17 cellular contexts compared by ENCODE assay signal in the genomic region with DNA sequence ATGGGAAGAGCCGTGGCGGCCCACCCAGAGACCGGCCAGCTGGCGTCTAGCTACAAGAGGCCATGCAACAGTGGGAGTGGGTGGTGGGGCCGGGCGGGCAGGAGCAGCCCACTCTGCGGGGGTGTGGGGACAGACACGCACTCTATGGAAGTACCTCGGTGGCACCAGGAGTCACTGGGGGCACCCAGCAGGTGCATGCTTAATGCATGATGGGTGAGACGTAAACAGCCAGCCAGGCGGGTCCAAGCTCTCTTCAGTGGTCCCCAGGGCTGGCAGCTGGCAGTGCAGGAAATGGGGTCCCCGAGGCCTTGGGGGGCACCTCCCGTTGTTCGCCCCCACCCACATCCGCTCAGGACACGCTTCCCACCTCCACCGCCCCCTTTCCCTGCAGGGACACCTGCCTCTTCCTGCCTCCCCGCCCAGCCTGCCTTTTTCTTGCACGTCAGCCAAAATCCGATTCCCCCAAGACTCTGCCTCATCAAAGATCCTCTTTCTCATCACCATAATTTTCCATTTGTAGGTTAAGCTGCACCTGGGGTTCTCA. TPM values are rescaled to one million over a fixed set of nuclear protein-coding genes. Genes with fewer than 3 reads are reported as not detected.
A peak's percentile ranks its signal among the peaks of the same experiment; 100 is the strongest.
DNase-seq lines count a peak whose midpoint lies in the region; ATAC-seq and TF ChIP-seq lines count a peak whose summit lies in the region.
"Had no signal": no experiment of that assay in that cellular context is flagged by ENCODE, and none has a peak within 500 bp of the region (broad histone marks: within the 10 kb centered on the region; RNA-seq: fewer than 3 reads in every experiment).

No MANE protein-coding gene starts in this region.

- H3K4me3 ChIP-seq in left ventricle myocardium inferior (no peak overlapping the region), mesendoderm (ENCODE audit: low read length) (no peak overlapping the region)
- H3K4me3 ChIP-seq: testis had no signal

- no peak overlapping the region for H3K23ac ChIP-seq in mesendoderm (ENCODE audit: low read length)

- no peak overlapping the region for H3K4ac ChIP-seq in mesendoderm (ENCODE audit: low read depth, low read length)

- H3K36me3 Mint-ChIP-seq in activated naive CD8-positive, alpha-beta T cell treated with anti-CD3 and anti-CD28 coated beads for 36 hours: no peaks in the 10 kb centered on the region

- peaks cover 3% of the 10 kb centered on the region for H3K9me3 Mint-ChIP-seq in activated naive CD8-positive, alpha-beta T cell treated with anti-CD3 and anti-CD28 coated beads for 36 hours
- H3K9me3 Mint-ChIP-seq in stimulated activated naive CD8-positive, alpha-beta T cell treated with anti-CD3 and anti-CD28 coated beads, Interleukin-15, amount 100 ng/mL, for 72 hours: peaks cover 0 to 21% of the 10 kb centered on the region in 2 donors

- H3K4me3 Mint-ChIP-seq in activated naive CD8-positive, alpha-beta T cell treated with anti-CD3 and anti-CD28 coated beads for 36 hours: peak overlapping the region; percentile 42
- H3K4me3 Mint-ChIP-seq in stimulated activated naive CD8-positive, alpha-beta T cell treated with anti-CD3 and anti-CD28 coated beads, Interleukin-15, amount 100 ng/mL, for 72 hours: peak overlapping the region; percentile 65 to 82
- H3K4me3 Mint-ChIP-seq: HFFc6 had no signal

- H3K9me3 ChIP-seq in left ventricle myocardium inferior (replicated peaks): peaks cover 11% of the 10 kb centered on the region
- H3K9me3 ChIP-seq: testis had no signal

- no peak for ATAC-seq in Right ventricle myocardium inferior
- peak; percentile 50 for ATAC-seq in stimulated activated naive CD8-positive, alpha-beta T cell treated with anti-CD3 and anti-CD28 coated beads, Interleukin-15, amount 100 ng/mL, for 72 hours
- no peak for ATAC-seq in HG02852 (IDR thresholded peaks at IDR 0.05; ENCODE audit: unreplicated experiment)
- ATAC-seq: sciatic nerve had no signal

- H3K27ac Mint-ChIP-seq in activated naive CD8-positive, alpha-beta T cell treated with anti-CD3 and anti-CD28 coated beads for 36 hours: peak overlapping the region; percentile 32
- peak overlapping the region in 1 of 2 donors; percentile 80 for H3K27ac Mint-ChIP-seq in stimulated activated naive CD8-positive, alpha-beta T cell treated with anti-CD3 and anti-CD28 coated beads, Interleukin-15, amount 100 ng/mL, for 72 hours
- H3K27ac Mint-ChIP-seq: HFFc6 had no signal

- H2AK5ac ChIP-seq in mesendoderm (ENCODE audit: low read length): no peak overlapping the region

- TF ChIP-seq CTCF in left ventricle myocardium inferior (IDR thresholded peaks at IDR 0.05; ENCODE audit: borderline replicate concordance): no peak

- H3K79me1 ChIP-seq in mesendoderm (ENCODE audit: low read length): no peaks in the 10 kb centered on the region

- no peak overlapping the region for H4K8ac ChIP-seq in mesendoderm (ENCODE audit: low read depth, low read length)

- intact Hi-C loops in Right ventricle myocardium inferior (cut with DNase I): no loop called here
- intact Hi-C loops in left ventricle myocardium inferior (cut with micrococcal nuclease): no loop called here

- no peak overlapping the region for H2BK5ac ChIP-seq in mesendoderm (ENCODE audit: low read length)

- peak; percentile 37 for DNase-seq in Right ventricle myocardium inferior (ENCODE audit: missing footprints)
- no peak for DNase-seq in left ventricle myocardium inferior
- DNase-seq in NCI-H69 (lab: John Stamatoyannopoulos, UW): peak; percentile 55
- DNase-seq in activated naive CD8-positive, alpha-beta T cell treated with anti-CD3 and anti-CD28 coated beads for 36 hours: peak; percentile 40
- DNase-seq in stimulated activated naive CD8-positive, alpha-beta T cell treated with anti-CD3 and anti-CD28 coated beads, Interleukin-15, amount 100 ng/mL, for 72 hours: no peak
- no peak for DNase-seq in mesendoderm
- DNase-seq in NCI-H1417 treated with DMSO at 0.1 percent for 48 hours (lab: John Stamatoyannopoulos, UW): no peak
- DNase-seq: aorta, HFFc6, hypothalamus, midbrain, NCI-H2107, NCI-H748 treated with DMSO at 0.1 percent for 48 hours, testis had no signal

- H3K27me3 Mint-ChIP-seq in activated naive CD8-positive, alpha-beta T cell treated with anti-CD3 and anti-CD28 coated beads for 36 hours: peaks cover 29% of the 10 kb centered on the region
- H3K27me3 Mint-ChIP-seq in stimulated activated naive CD8-positive, alpha-beta T cell treated with anti-CD3 and anti-CD28 coated beads, Interleukin-15, amount 100 ng/mL, for 72 hours: peaks cover 37% of the 10 kb centered on the region

- H3K56ac ChIP-seq in mesendoderm (ENCODE audit: low read length): no peak overlapping the region

- H3K4me2 ChIP-seq in mesendoderm (ENCODE audit: low read length): no peak overlapping the region

- H3K27me3 ChIP-seq in left ventricle myocardium inferior (ENCODE audit: low read depth) (peaks cover 94% of the 10 kb centered on the region), mesendoderm (ENCODE audit: insufficient read depth, low read length, poor library complexity) (no peaks in the 10 kb centered on the region)
- H3K27me3 ChIP-seq: testis had no signal

- H4K5ac ChIP-seq in mesendoderm (ENCODE audit: low read length): no peak overlapping the region

- H3K4me1 Mint-ChIP-seq in activated naive CD8-positive, alpha-beta T cell treated with anti-CD3 and anti-CD28 coated beads for 36 hours: peaks cover 19% of the 10 kb centered on the region
- H3K4me1 Mint-ChIP-seq in stimulated activated naive CD8-positive, alpha-beta T cell treated with anti-CD3 and anti-CD28 coated beads, Interleukin-15, amount 100 ng/mL, for 72 hours: peaks cover 33% of the 10 kb centered on the region

- no peak overlapping the region for H3K18ac ChIP-seq in mesendoderm (ENCODE audit: low read length)

- H2BK15ac ChIP-seq in mesendoderm (replicated peaks; ENCODE audit: low read depth): no peak overlapping the region

- WGBS in mesendoderm (ENCODE audit: extremely low coverage, insufficient coverage, low lambda C conversion rate): no CpG with 5 or more reads among the region's 20 CpGs

- H3K4me1 ChIP-seq in left ventricle myocardium inferior: peaks cover 9% of the 10 kb centered on the region
- H3K4me1 ChIP-seq in mesendoderm (ENCODE audit: control insufficient read depth, low read depth, low read length): no peaks in the 10 kb centered on the region
- H3K4me1 ChIP-seq: testis had no signal

- no peak overlapping the region for H3K9ac ChIP-seq in mesendoderm (ENCODE audit: low read length)

- H3K27ac ChIP-seq in left ventricle myocardium inferior (replicated peaks) (no peak overlapping the region), mesendoderm (ENCODE audit: low read depth, low read length) (no peak overlapping the region)
- H3K27ac ChIP-seq: testis had no signal

- H2BK120ac ChIP-seq in mesendoderm (ENCODE audit: low read depth, low read length): no peak overlapping the region

- no peaks in the 10 kb centered on the region for H3K36me3 ChIP-seq in left ventricle myocardium inferior
- no peaks in the 10 kb centered on the region for H3K36me3 ChIP-seq in mesendoderm (ENCODE audit: control insufficient read depth, insufficient read depth, low read length)

- H3K79me2 ChIP-seq in mesendoderm (ENCODE audit: control insufficient read depth, insufficient read depth, low read length): no peaks in the 10 kb centered on the region

RNA-seq across cellular contexts. Expression of gene PSMG3, which starts 22.5 kb away (rescaled TPM):
- 13.3 TPM for total RNA-seq in Right ventricle myocardium inferior
- 11.2 TPM for total RNA-seq in left ventricle myocardium inferior
- total RNA-seq in activated naive CD8-positive, alpha-beta T cell treated with anti-CD3 and anti-CD28 coated beads for 36 hours: 10 to 100 TPM; 55.1 to 57.0 TPM
- 13.5 TPM for polyA plus RNA-seq in mesendoderm (2013, experiment 1 of 2)
- polyA plus RNA-seq in mesendoderm (2013, experiment 2 of 2): 12.9 TPM

RNA-seq across cellular contexts. Expression of gene TMEM184A, which starts 36.4 kb away (rescaled TPM):
- 0.32 TPM for total RNA-seq in Right ventricle myocardium inferior
- total RNA-seq in left ventricle myocardium inferior: 0.36 TPM
- total RNA-seq in activated naive CD8-positive, alpha-beta T cell treated with anti-CD3 and anti-CD28 coated beads for 36 hours: under 1 TPM; 0.14 to 0.22 TPM
- 0.72 TPM for polyA plus RNA-seq in mesendoderm (2013, experiment 1 of 2)
- polyA plus RNA-seq in mesendoderm (2013, experiment 2 of 2): 0.78 TPM
- total RNA-seq: T-helper 1 cell treated with Interleukin-12 subunit alpha and Interleukin-12 subunit beta and Interleukin-4 antibody, amounts not matched to agents 30 ng/mL and 1 ng/mL, for 36 hours had no signal

Comparison
In these comparisons a context has a peak if more than half of its experiments do, and no peak if none do; other contexts are left out.
1. DNase-seq: peak in Right ventricle myocardium inferior (single experiment), NCI-H69 (single experiment) and activated naive CD8-positive, alpha-beta T cell treated with anti-CD3 and anti-CD28 coated beads for 36 hours (single experiment); none in left ventricle myocardium inferior (single experiment), stimulated activated naive CD8-positive, alpha-beta T cell treated with anti-CD3 and anti-CD28 coated beads, Interleukin-15, amount 100 ng/mL, for 72 hours (0 of 2), mesendoderm (single experiment) and NCI-H1417 treated with DMSO at 0.1 percent for 48 hours (single experiment).